Comparison of ENCODE assay signal across 16 cellular contexts in genomic region chr1:180057883-180058396, GRCh38.
DNase-seq lines count a peak whose midpoint lies in the region; TF ChIP-seq lines count a peak whose summit lies in the region.
"Had no signal": no experiment of that assay in that cellular context is flagged by ENCODE, and none has a peak within 500 bp of the region (broad histone marks: within the 10 kb centered on the region; RNA-seq: fewer than 3 reads in every experiment).

No MANE protein-coding gene starts in this region.

- TF ChIP-seq CTCF in GM20000 (IDR thresholded peaks at IDR 0.05; ENCODE audit: extremely low read depth, missing control alignments) (no peak), fibroblast of villous mesenchyme (IDR thresholded peaks at IDR 0.05; ENCODE audit: insufficient read depth, low read depth, low read length) (no peak)

- H3K4me3 ChIP-seq in SK-N-MC (no peak overlapping the region), fibroblast of villous mesenchyme (ENCODE audit: low read depth, low read length) (no peak overlapping the region)
- H3K4me3 ChIP-seq: gastroesophageal sphincter, lower lobe of right lung, SJSA1 had no signal

- peaks cover 41% of the 10 kb centered on the region for H3K36me3 ChIP-seq in SK-N-MC (ENCODE audit: insufficient read depth, low read length)

- H3K9me3 ChIP-seq in SK-N-MC (ENCODE audit: low read depth, low read length) = no peaks in the 10 kb centered on the region
- H3K9me3 ChIP-seq: gastroesophageal sphincter, lower lobe of right lung, SJSA1 had no signal

- H3K27ac ChIP-seq in SK-N-MC = peak overlapping the region; percentile 74
- H3K27ac ChIP-seq: gastroesophageal sphincter, lower lobe of right lung, SJSA1 had no signal

- peak; percentile 26 for DNase-seq in NCI-H510A treated with DMSO at 0.1 percent for 48 hours (lab: John Stamatoyannopoulos, UW)
- DNase-seq in NCI-H510A (lab: John Stamatoyannopoulos, UW) = no peak
- DNase-seq in GM20000 (ENCODE audit: low spot score) = peak; percentile 6
- DNase-seq in SK-N-MC (ENCODE audit: low read depth, low spot score) = no peak
- DNase-seq in fibroblast of villous mesenchyme (ENCODE audit: low read depth) = peak; percentile 16
- no peak for DNase-seq in H4 (ENCODE audit: low spot score)
- no peak for DNase-seq in NCI-H187 treated with DMSO at 0.1 percent for 48 hours (lab: John Stamatoyannopoulos, UW)
- DNase-seq in NCI-H2227 (lab: John Stamatoyannopoulos, UW; ENCODE audit: unreplicated experiment) = no peak
- DNase-seq: activated naive CD4-positive, alpha-beta T cell treated with anti-CD3 and anti-CD28 coated beads, Interleukin-2, amount 50 U/mL, for 16 hours; effector memory CD4-positive, alpha-beta T cell; lower lobe of right lung; NCI-H1105; NCI-H446 treated with DMSO at 0.1 percent for 48 hours; nephron progenitor cell had no signal

- H3K9ac ChIP-seq in SK-N-MC (ENCODE audit: insufficient read length) = no peak overlapping the region

Comparison
In these comparisons a context has a peak if more than half of its experiments do, and no peak if none do; other contexts are left out.
1. DNase-seq: peak in NCI-H510A treated with DMSO at 0.1 percent for 48 hours (single experiment), GM20000 (single experiment) and fibroblast of villous mesenchyme (single experiment); none in NCI-H510A (single experiment), SK-N-MC (single experiment), H4 (single experiment), NCI-H187 treated with DMSO at 0.1 percent for 48 hours (single experiment) and NCI-H2227 (single experiment).